In the genomic region with DNA sequence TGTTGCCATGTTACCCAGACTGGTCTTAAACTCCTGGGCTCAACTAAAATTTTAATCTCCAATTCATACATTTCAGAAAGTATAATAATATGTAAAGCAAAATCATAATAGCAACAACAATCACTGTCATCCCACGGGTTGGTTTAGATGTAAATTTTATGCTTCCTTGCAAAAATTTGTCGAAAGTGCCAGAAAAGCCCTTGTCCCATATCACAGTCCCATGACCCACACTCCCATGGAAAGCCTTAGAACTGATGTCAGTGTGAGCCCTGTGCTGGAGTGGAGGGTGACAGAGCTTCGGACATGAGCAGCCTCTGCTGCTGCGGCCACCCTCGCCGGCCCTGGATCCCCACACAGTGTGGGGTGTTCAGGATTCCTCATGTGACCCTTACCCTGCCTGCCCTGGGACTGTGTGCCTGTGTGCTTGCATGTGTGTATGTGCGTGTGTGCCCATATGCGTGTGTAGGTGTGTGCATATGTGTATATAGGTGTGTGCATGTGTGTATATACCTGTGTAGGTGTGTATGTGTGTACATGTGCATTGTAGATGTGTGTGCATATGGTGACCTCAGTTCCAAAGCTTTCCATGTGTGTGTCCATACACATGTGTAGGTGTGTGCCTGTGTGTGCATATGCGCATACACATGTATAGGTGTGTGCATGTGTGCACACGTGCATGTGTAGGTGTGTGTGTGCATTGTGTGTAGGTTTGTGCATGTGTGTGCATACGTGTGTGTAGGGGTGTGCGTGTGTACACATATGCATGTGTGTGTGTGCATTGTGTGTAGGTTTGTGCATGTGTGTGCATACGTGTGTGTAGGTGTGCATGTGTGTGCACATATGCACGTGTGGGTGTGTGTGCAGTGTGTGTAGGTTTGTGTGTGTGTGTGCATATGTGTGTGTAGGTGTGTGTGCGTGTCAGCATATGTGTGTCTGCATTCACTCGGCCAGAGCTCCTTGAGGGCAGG, we compare ENCODE assay signal across 1 cellular context.
TF ChIP-seq lines count a peak whose summit lies in the region.

No MANE protein-coding gene starts in this region.

TF ChIP-seq in H1, 55 proteins besides CTCF, POLR2A, EP300 and RAD21:
- TF ChIP-seq MAX (IDR thresholded peaks at IDR 0.05) (no peak), YY1 (IDR thresholded peaks at IDR 0.05; ENCODE audit: low read depth, low read length) (no peak), NRF1 (IDR thresholded peaks at IDR 0.05; ENCODE audit: low read depth, low read length) (no peak), POLR2AphosphoS5 (IDR thresholded peaks at IDR 0.05; ENCODE audit: low read depth, low read length) (no peak), KDM1A (IDR thresholded peaks at IDR 0.05; ENCODE audit: borderline replicate concordance, low read length) (no peak), KDM4A (IDR thresholded peaks at IDR 0.05; ENCODE audit: low read depth, low read length, severe bottlenecking) (no peak), ATF3 (IDR thresholded peaks at IDR 0.05; ENCODE audit: insufficient read depth, low read depth, low read length) (no peak), HDAC2 (IDR thresholded peaks at IDR 0.05; ENCODE audit: borderline replicate concordance in 1 of 2, low read depth in 2 of 2, low read length in 2 of 2) (no peak), JUND (IDR thresholded peaks at IDR 0.05; ENCODE audit: low read length) (no peak), JUN (IDR thresholded peaks at IDR 0.05; ENCODE audit: low read depth, low read length) (no peak), SRF (IDR thresholded peaks at IDR 0.05; ENCODE audit: low read depth, low read length) (no peak), FOSL1 (IDR thresholded peaks at IDR 0.05; ENCODE audit: insufficient read depth, low read depth, low read length) (no peak), CHD7 (IDR thresholded peaks at IDR 0.05; ENCODE audit: insufficient replicate concordance, low read length) (no peak), SIRT6 (IDR thresholded peaks at IDR 0.05; ENCODE audit: low read length) (no peak), ATF2 (IDR thresholded peaks at IDR 0.05; ENCODE audit: low read length) (no peak)
